Comparison of ENCODE assay signal across 25 cellular contexts in the genomic region with DNA sequence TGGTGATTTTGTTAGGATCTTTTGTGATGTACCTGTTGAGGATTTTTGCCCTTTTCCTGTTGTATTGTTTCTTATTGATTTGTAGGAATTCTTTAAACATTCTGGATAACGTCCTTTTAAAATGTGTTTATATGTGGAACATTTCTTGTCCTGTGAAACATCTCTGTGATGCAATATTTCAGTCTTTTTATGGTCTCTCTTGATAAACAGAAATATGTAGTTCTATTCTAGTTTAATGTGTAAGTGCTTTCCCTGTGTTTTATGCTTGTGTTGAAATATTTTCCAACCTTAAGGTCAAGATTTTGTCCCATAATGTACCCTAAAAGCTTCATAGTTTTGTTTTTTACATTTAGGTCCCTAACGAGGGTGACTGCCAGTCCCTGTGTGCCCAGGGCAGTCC. TPM values are rescaled to one million over a fixed set of nuclear protein-coding genes. Genes with fewer than 3 reads are reported as not detected.
DNase-seq lines count a peak whose midpoint lies in the region; ATAC-seq, FAIRE-seq and TF ChIP-seq lines count a peak whose summit lies in the region.
"Had no signal": no experiment of that assay in that cellular context is flagged by ENCODE, and none has a peak within 500 bp of the region (broad histone marks: within the 10 kb centered on the region; RNA-seq: fewer than 3 reads in every experiment).

No MANE protein-coding gene starts in this region.

- H3K4me2 ChIP-seq in endothelial cell of umbilical vein (ENCODE audit: insufficient read depth, low read length) (no peak overlapping the region), trophoblast cell (ENCODE audit: low read length) (no peak overlapping the region)
- H3K4me2 ChIP-seq: KMS-11, PC-9 had no signal

- no peaks in the 10 kb centered on the region for H3K9me3 Mint-ChIP-seq in T-helper 2 cell treated with Interferon-gamma antibody and Interleukin-4, amounts not matched to agents 5 μg/mL and 100 μg/mL, for 36 hours
- H3K9me3 Mint-ChIP-seq in CD8-positive, alpha-beta memory T cell: no peaks in the 10 kb centered on the region
- H3K9me3 Mint-ChIP-seq: HFFc6, IgD-negative memory B cell had no signal

- no peak overlapping the region for H4K12ac ChIP-seq in trophoblast cell (ENCODE audit: low read depth, low read length)

- no peak overlapping the region for H2BK120ac ChIP-seq in trophoblast cell (ENCODE audit: insufficient read depth, low read length, poor library complexity)

- H4K20me1 ChIP-seq in endothelial cell of umbilical vein (replicated peaks; ENCODE audit: control insufficient read depth, extremely low read depth, insufficient read depth, low read length): peaks cover 4% of the 10 kb centered on the region

- no peaks in the 10 kb centered on the region for H3K36me3 ChIP-seq in HEK293 (ENCODE audit: control insufficient read depth in 2 of 2, insufficient read depth in 1 of 2, low read length in 2 of 2)
- no peaks in the 10 kb centered on the region for H3K36me3 ChIP-seq in endothelial cell of umbilical vein (ENCODE audit: control insufficient read depth in 2 of 2, extremely low read depth in 1 of 2, insufficient read depth in 2 of 2, low read length in 2 of 2)
- H3K36me3 ChIP-seq in trophoblast cell (ENCODE audit: control insufficient read depth in 1 of 2, insufficient read depth in 2 of 2, low read length in 2 of 2): peaks cover 0 to 2% of the 10 kb centered on the region in 2 experiments
- H3K36me3 ChIP-seq in CD8-positive, alpha-beta memory T cell (ENCODE audit: insufficient read depth, low read length): no peaks in the 10 kb centered on the region
- H3K36me3 ChIP-seq: SJSA1 had no signal

- H3K9ac ChIP-seq in endothelial cell of umbilical vein (replicated peaks; ENCODE audit: extremely low read depth, insufficient read depth, low read length) (no peak overlapping the region), trophoblast cell (ENCODE audit: low read length) (peak overlapping the region; percentile 32)
- H3K9ac ChIP-seq: GM23248, KMS-11 had no signal

- no peak overlapping the region for H4K8ac ChIP-seq in trophoblast cell (ENCODE audit: low read depth, low read length)

- CTCF ChIA-PET in HEK293 (lab: Yijun Ruan, JAX) (interaction anchor here (0.7 to 3.1 kb wide), 2 partner anchors 13 to 1804 kb away, joined by 3 to 14 read pairs; no protein-coding TSS in a partner anchor), endothelial cell of umbilical vein (lab: Charles Lee) (no interaction called here)
- CTCF ChIA-PET in CD8-positive, alpha-beta memory T cell (lab: Charles Lee): no interaction called here

- intact Hi-C loops in endothelial cell of umbilical vein (cut with micrococcal nuclease): no loop called here

- H3K4me1 ChIP-seq in HEK293 (ENCODE audit: control insufficient read depth, insufficient read depth, low read length) (no peaks in the 10 kb centered on the region), endothelial cell of umbilical vein (ENCODE audit: control insufficient read depth, extremely low read depth, insufficient read depth, low read length) (no peaks in the 10 kb centered on the region), trophoblast cell (ENCODE audit: control insufficient read depth in 1 of 2, insufficient read depth in 2 of 2, low read length in 2 of 2) (no peaks in the 10 kb centered on the region)
- H3K4me1 ChIP-seq in CD8-positive, alpha-beta memory T cell (ENCODE audit: insufficient read depth, low read length): peaks cover 24% of the 10 kb centered on the region

- no peak overlapping the region for H3K4me3 ChIP-seq in HEK293 (ENCODE audit: low read depth, low read length)
- no peak overlapping the region for H3K4me3 ChIP-seq in endothelial cell of umbilical vein (replicated peaks in 1 of 3; ENCODE audit: insufficient read depth in 1 of 3, low read depth in 1 of 3, low read length in 3 of 3)
- no peak overlapping the region for H3K4me3 ChIP-seq in trophoblast cell (ENCODE audit: low read depth, low read length)
- no peak overlapping the region for H3K4me3 ChIP-seq in CD8-positive, alpha-beta memory T cell (ENCODE audit: low read length)
- H3K4me3 ChIP-seq: GM23248, PC-9, SJSA1 had no signal

- WGBS in trophoblast cell (ENCODE audit: extremely low coverage, insufficient coverage, insufficient read length): no CpG with 5 or more reads among the region's 2 CpGs

- DNase-seq in T-helper 2 cell treated with Interferon-gamma antibody and Interleukin-4, amounts not matched to agents 5 μg/mL and 100 μg/mL, for 36 hours (ENCODE audit: low spot score): no peak
- DNase-seq in T-helper 2 cell: no peak
- no peak for DNase-seq in endothelial cell of umbilical vein (ENCODE audit: low read depth, low spot score)
- DNase-seq in trophoblast cell: no peak
- DNase-seq in CD8-positive, alpha-beta memory T cell: no peak
- DNase-seq in DMS153 (lab: John Stamatoyannopoulos, UW): no peak
- DNase-seq: ACHN, GM23248, H7, HFFc6, NCI-H1048, NCI-H1417, NCI-H1694, NCI-H2029 treated with DMSO at 0.1 percent for 48 hours, NCI-H446 treated with DMSO at 0.1 percent for 48 hours, NCI-H526 treated with DMSO at 0.1 percent for 48 hours, PC-9 had no signal

- no peak overlapping the region for H3K18ac ChIP-seq in trophoblast cell (ENCODE audit: low read length)

- no peak overlapping the region for H3K4ac ChIP-seq in trophoblast cell (ENCODE audit: low read depth, low read length)

- POLR2A ChIA-PET in HEK293 (lab: Yijun Ruan, JAX): no interaction called here
- POLR2A ChIA-PET in endothelial cell of umbilical vein (lab: Charles Lee): no interaction called here
- POLR2A ChIA-PET in CD8-positive, alpha-beta memory T cell (lab: Charles Lee): no interaction called here

- no peak overlapping the region for H3K4me3 Mint-ChIP-seq in T-helper 2 cell treated with Interferon-gamma antibody and Interleukin-4, amounts not matched to agents 5 μg/mL and 100 μg/mL, for 36 hours
- H3K4me3 Mint-ChIP-seq in CD8-positive, alpha-beta memory T cell: no peak overlapping the region
- H3K4me3 Mint-ChIP-seq: HFFc6, IgD-negative memory B cell had no signal

- H3K9me1 ChIP-seq in endothelial cell of umbilical vein (replicated peaks; ENCODE audit: control insufficient read depth, extremely low read depth, insufficient read depth, low read length): no peaks in the 10 kb centered on the region

- peaks cover 41% of the 10 kb centered on the region for H3K4me1 Mint-ChIP-seq in T-helper 2 cell treated with Interferon-gamma antibody and Interleukin-4, amounts not matched to agents 5 μg/mL and 100 μg/mL, for 36 hours (ENCODE audit: low read depth)
- H3K4me1 Mint-ChIP-seq in CD8-positive, alpha-beta memory T cell: peaks cover 24 to 54% (median 33%) of the 10 kb centered on the region in 3 donors

- no peaks in the 10 kb centered on the region for H3K27me3 Mint-ChIP-seq in T-helper 2 cell treated with Interferon-gamma antibody and Interleukin-4, amounts not matched to agents 5 μg/mL and 100 μg/mL, for 36 hours (ENCODE audit: low read depth)
- no peaks in the 10 kb centered on the region for H3K27me3 Mint-ChIP-seq in CD8-positive, alpha-beta memory T cell
- H3K27me3 Mint-ChIP-seq: IgD-negative memory B cell had no signal

- H3K36me3 Mint-ChIP-seq in T-helper 2 cell treated with Interferon-gamma antibody and Interleukin-4, amounts not matched to agents 5 μg/mL and 100 μg/mL, for 36 hours (ENCODE audit: low read depth): peaks cover 2% of the 10 kb centered on the region
- peaks cover 0 to 9% (median 6%) of the 10 kb centered on the region in 3 donors for H3K36me3 Mint-ChIP-seq in CD8-positive, alpha-beta memory T cell

- H3K27me3 ChIP-seq in endothelial cell of umbilical vein (ENCODE audit: control insufficient read depth in 2 of 2, insufficient read depth in 2 of 2, low read length in 2 of 2) (no peaks in the 10 kb centered on the region), trophoblast cell (ENCODE audit: insufficient read depth, low read length) (no peaks in the 10 kb centered on the region)
- H3K27me3 ChIP-seq in CD8-positive, alpha-beta memory T cell (ENCODE audit: insufficient read depth, low read length, poor library complexity, severe bottlenecking): no peaks in the 10 kb centered on the region
- H3K27me3 ChIP-seq: SJSA1 had no signal

- H2BK5ac ChIP-seq in trophoblast cell (ENCODE audit: low read depth, low read length, poor library complexity): no peak overlapping the region

- peak overlapping the region; percentile 31 for H3K27ac Mint-ChIP-seq in T-helper 2 cell treated with Interferon-gamma antibody and Interleukin-4, amounts not matched to agents 5 μg/mL and 100 μg/mL, for 36 hours
- peak overlapping the region in 1 of 8 donors; percentile 39 for H3K27ac Mint-ChIP-seq in CD8-positive, alpha-beta memory T cell
- H3K27ac Mint-ChIP-seq: HFFc6, IgD-negative memory B cell had no signal

- FAIRE-seq in endothelial cell of umbilical vein (lab: Jason Lieb, UNC): peak; percentile 18
- FAIRE-seq: GM18507 had no signal

- no peak for TF ChIP-seq CTCF in HEK293 (tag by site-specific recombination; IDR thresholded peaks at IDR 0.05)
- no peak for TF ChIP-seq CTCF in endothelial cell of umbilical vein (IDR thresholded peaks at IDR 0.05; ENCODE audit: extremely low read depth in 1 of 2, insufficient read depth in 1 of 2, low read depth in 1 of 2, low read length in 2 of 2)

- no peak overlapping the region for H2AFZ ChIP-seq in endothelial cell of umbilical vein (ENCODE audit: low read depth, low read length)
- no peak overlapping the region for H2AFZ ChIP-seq in trophoblast cell (ENCODE audit: insufficient read depth, low read length, poor library complexity)
- H2AFZ ChIP-seq: GM23248, PC-9 had no signal

- H3K79me1 ChIP-seq in trophoblast cell (ENCODE audit: low read length): no peaks in the 10 kb centered on the region

- ATAC-seq in GM21576 (IDR thresholded peaks at IDR 0.05; ENCODE audit: unreplicated experiment): no peak
- ATAC-seq: Right ventricle myocardium inferior had no signal

- H3K9me3 ChIP-seq in HEK293 (ENCODE audit: control insufficient read depth, insufficient read depth, low read depth, low read length) (no peaks in the 10 kb centered on the region), endothelial cell of umbilical vein (replicated peaks; ENCODE audit: control insufficient read depth, insufficient read depth, low read length) (no peaks in the 10 kb centered on the region), trophoblast cell (ENCODE audit: insufficient read depth, low read depth, low read length) (no peaks in the 10 kb centered on the region)
- no peaks in the 10 kb centered on the region for H3K9me3 ChIP-seq in CD8-positive, alpha-beta memory T cell (ENCODE audit: low read length)
- H3K9me3 ChIP-seq: SJSA1 had no signal

- no peak for TF ChIP-seq POLR2A in endothelial cell of umbilical vein (IDR thresholded peaks at IDR 0.05; ENCODE audit: low read depth, low read length)

- H2AK5ac ChIP-seq in trophoblast cell (ENCODE audit: low read length): no peak overlapping the region

- H2BK12ac ChIP-seq in trophoblast cell (ENCODE audit: low read length): no peak overlapping the region

- no TSS peak for BruUV-seq in endothelial cell of umbilical vein (replicated peaks; lab: Mats Ljungman, UMichigan)

- H3K27ac ChIP-seq in HEK293 (ENCODE audit: extremely low read depth, low read depth, low read length) (no peak overlapping the region), endothelial cell of umbilical vein (ENCODE audit: insufficient read depth, low read depth, low read length) (no peak overlapping the region), trophoblast cell (ENCODE audit: low read depth, low read length) (no peak overlapping the region)
- H3K27ac ChIP-seq in CD8-positive, alpha-beta memory T cell (ENCODE audit: low read depth, low read length): no peak overlapping the region
- H3K27ac ChIP-seq: 22Rv1, GM23248, KMS-11, PC-9, SJSA1 had no signal

- H4K91ac ChIP-seq in trophoblast cell (ENCODE audit: low read depth, low read length): no peak overlapping the region

- dilution Hi-C loops in endothelial cell of umbilical vein (cut with MboI; ENCODE audit: extremely low pct_ligation_motif_present, low sequenced_read_pairs): no loop called here

- H3K23ac ChIP-seq in trophoblast cell (ENCODE audit: low read length): no peak overlapping the region

- peaks cover 60% of the 10 kb centered on the region for H3K79me2 ChIP-seq in endothelial cell of umbilical vein (ENCODE audit: control insufficient read depth, insufficient read depth, low read length)
- H3K79me2 ChIP-seq in trophoblast cell (ENCODE audit: control insufficient read depth, insufficient read depth, low read length, poor library complexity): peaks cover 1% of the 10 kb centered on the region

- H3K14ac ChIP-seq in trophoblast cell (ENCODE audit: low read length): no peak overlapping the region

RNA-seq across cellular contexts. Expression of a gene that starts 44.0 kb away (rescaled TPM):
- 37.0 and 41.8 TPM in 2 replicates for total RNA-seq in endothelial cell of umbilical vein
- 10.7 and 11.5 TPM in 2 replicates for polyA plus RNA-seq in endothelial cell of umbilical vein
- polyA plus RNA-seq in endothelial cell of umbilical vein (2011; cell fraction: cytosol; rRNA removed): 8.8 and 10.4 TPM in 2 replicates
- polyA plus RNA-seq in endothelial cell of umbilical vein (2011; cell fraction: nucleus; rRNA removed): 23.5 and 24.7 TPM in 2 replicates
- polyA plus RNA-seq in endothelial cell of umbilical vein (2012): 19.5 and 23.2 TPM in 2 replicates
- 27.7 and 39.0 TPM in 2 replicates for polyA minus RNA-seq in endothelial cell of umbilical vein
- polyA minus RNA-seq in endothelial cell of umbilical vein (2011; cell fraction: cytosol; rRNA and poly(A)+ RNA removed): 19.4 TPM
- 58.5 and 61.8 TPM in 2 replicates for polyA minus RNA-seq in endothelial cell of umbilical vein (2011; cell fraction: nucleus; rRNA and poly(A)+ RNA removed)
- polyA plus RNA-seq in trophoblast cell (2013): 10.2 and 10.8 TPM in 2 replicates
- 10 to 100 TPM; 63.9 to 69.4 TPM for total RNA-seq in CD8-positive, alpha-beta memory T cell
- polyA plus RNA-seq in CD8-positive, alpha-beta memory T cell: 7.9 TPM
